Comparison of ENCODE assay signal across 8 cellular contexts in the genomic region with DNA sequence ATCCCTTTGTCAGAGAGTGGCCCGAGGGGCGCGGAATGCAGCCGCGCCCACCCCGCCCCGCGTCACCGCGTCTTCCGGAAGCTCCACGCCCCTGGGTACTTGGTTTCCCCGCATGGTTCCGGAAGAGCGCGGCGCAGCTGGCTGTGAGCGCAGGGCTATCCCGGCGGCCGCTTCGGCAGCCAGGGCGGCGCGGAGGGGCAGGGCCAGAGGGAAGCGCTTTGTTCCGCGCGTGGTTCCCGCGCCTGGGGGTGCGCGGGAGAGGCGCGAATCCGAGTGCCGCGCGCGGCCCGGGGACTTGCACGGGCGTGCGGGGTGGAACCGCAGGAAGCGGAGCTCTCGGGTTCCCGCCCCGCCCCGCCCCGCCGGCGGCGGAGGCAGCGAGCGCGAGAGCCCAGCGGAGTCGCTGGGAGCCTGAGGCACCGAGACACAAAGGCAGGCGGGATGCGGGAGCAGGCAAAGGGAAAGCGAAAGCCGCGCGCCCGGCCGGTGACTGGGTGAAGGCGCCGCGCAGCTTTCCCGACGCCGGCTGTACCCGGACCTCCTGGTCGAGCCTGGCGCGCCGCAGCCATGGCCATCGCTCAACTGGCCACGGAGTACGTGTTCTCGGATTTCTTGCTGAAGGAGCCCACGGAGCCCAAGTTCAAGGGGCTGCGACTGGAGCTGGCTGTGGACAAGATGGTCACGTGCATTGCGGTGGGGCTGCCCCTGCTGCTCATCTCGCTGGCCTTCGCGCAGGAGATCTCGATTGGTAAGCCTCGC. TPM values are rescaled to one million over a fixed set of nuclear protein-coding genes. Genes with fewer than 3 reads are reported as not detected.
DNase-seq lines count a peak whose midpoint lies in the region; ATAC-seq and TF ChIP-seq lines count a peak whose summit lies in the region.

A gene with protein sequence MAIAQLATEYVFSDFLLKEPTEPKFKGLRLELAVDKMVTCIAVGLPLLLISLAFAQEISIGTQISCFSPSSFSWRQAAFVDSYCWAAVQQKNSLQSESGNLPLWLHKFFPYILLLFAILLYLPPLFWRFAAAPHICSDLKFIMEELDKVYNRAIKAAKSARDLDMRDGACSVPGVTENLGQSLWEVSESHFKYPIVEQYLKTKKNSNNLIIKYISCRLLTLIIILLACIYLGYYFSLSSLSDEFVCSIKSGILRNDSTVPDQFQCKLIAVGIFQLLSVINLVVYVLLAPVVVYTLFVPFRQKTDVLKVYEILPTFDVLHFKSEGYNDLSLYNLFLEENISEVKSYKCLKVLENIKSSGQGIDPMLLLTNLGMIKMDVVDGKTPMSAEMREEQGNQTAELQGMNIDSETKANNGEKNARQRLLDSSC (plus strand): TSS at position 96 of the 759 bp plus-strand sequence. CDS start 472 bp downstream, at position 568.

- H3K4me1 ChIP-seq in adipocyte (ENCODE audit: control insufficient read depth, insufficient read depth, low read length), result peaks cover 49% of the 10 kb centered on the region

- no peaks in the 10 kb centered on the region for H3K36me3 Mint-ChIP-seq in progenitor cell of endocrine pancreas (ENCODE audit: insufficient read depth)

- no peaks in the 10 kb centered on the region for H3K27me3 Mint-ChIP-seq in progenitor cell of endocrine pancreas

- no peaks in the 10 kb centered on the region for H3K9me3 Mint-ChIP-seq in progenitor cell of endocrine pancreas (ENCODE audit: low read depth)

- no peaks in the 10 kb centered on the region for H3K9me3 ChIP-seq in adipocyte (ENCODE audit: control insufficient read depth, low read length)

- H3K27ac Mint-ChIP-seq in progenitor cell of endocrine pancreas, result peak within 1 kb of the TSS; percentile 100

- H3K4me3 Mint-ChIP-seq in progenitor cell of endocrine pancreas (ENCODE audit: low read depth), result no peak within 1 kb of the TSS

- H3K4me3 ChIP-seq in GM12875 (ENCODE audit: low read depth, low read length) (peak within 1 kb of the TSS; percentile 83), adipocyte (ENCODE audit: low read length) (peak within 1 kb of the TSS; percentile 93)

- TF ChIP-seq CTCF in GM12875 (IDR thresholded peaks at IDR 0.05; ENCODE audit: borderline replicate concordance, insufficient read depth, low read depth, low read length) (no peak), progenitor cell of endocrine pancreas (IDR thresholded peaks at IDR 0.05; ENCODE audit: unreplicated experiment) (no peak)

- ATAC-seq in HG02623 (IDR thresholded peaks at IDR 0.05; ENCODE audit: unreplicated experiment) (peak; percentile 85), left cardiac atrium (peak; percentile 92 to 93)

- DNase-seq in NCI-H1092 treated with DMSO at 0.1 percent for 48 hours (lab: John Stamatoyannopoulos, UW) (peak; percentile 93), SW480 (ENCODE audit: low spot score) (peak; percentile 95), adipocyte (ENCODE audit: low read depth) (peak; percentile 92), left cardiac atrium (peak; percentile 89), progenitor cell of endocrine pancreas (ENCODE audit: low spot score, unreplicated experiment) (peak; percentile 67), ureter (ENCODE audit: low spot score) (peak; percentile 82)

- H3K9ac ChIP-seq in adipocyte (ENCODE audit: low read length), result peak within 1 kb of the TSS; percentile 95

- no peaks in the 10 kb centered on the region for H3K36me3 ChIP-seq in adipocyte (ENCODE audit: control insufficient read depth, insufficient read depth, low read length, severe bottlenecking)

- intact Hi-C loops in left cardiac atrium (cut with DNase I), result loop anchor here in 1 of 2 donors (2.0 kb wide), 1 partner anchor 24 kb away; no protein-coding TSS in a partner anchor

- H3K27me3 ChIP-seq in adipocyte (replicated peaks; ENCODE audit: control insufficient read depth, insufficient read depth, low read length), result no peaks in the 10 kb centered on the region

- H3K4me1 Mint-ChIP-seq in progenitor cell of endocrine pancreas (ENCODE audit: low read depth), result peaks cover 13% of the 10 kb centered on the region

RNA-seq across cellular contexts. Expression of the gene that starts here (rescaled TPM):
- total RNA-seq in left cardiac atrium (10 to 100 TPM in 1 of 2 donors, 1 to 10 TPM in 1; 8.8 to 16.2 TPM), progenitor cell of endocrine pancreas (31.9 and 32.3 TPM in 2 replicates), ureter (14.5 TPM)

Comparison
In these comparisons a context has a peak if more than half of its experiments do, and no peak if none do; other contexts are left out.
1. Peak in every context shown above with its lines: DNase-seq, ATAC-seq and H3K4me3 ChIP-seq.